Comparison of ENCODE assay signal across 17 cellular contexts in genomic region chr6:42250509-42250908, GRCh38.
"Had no signal": no experiment of that assay in that cellular context is flagged by ENCODE, and none has a peak within 500 bp of the region (broad histone marks: within the 10 kb centered on the region; RNA-seq: fewer than 3 reads in every experiment).

No MANE protein-coding gene starts in this region.

- DNase-seq: activated CD4-positive, alpha-beta T cell treated with anti-CD3 and anti-CD28 coated beads, Interleukin-2, amount 50 U/mL, for 48 hours; activated CD4-positive, CD25-positive, alpha-beta regulatory T cell treated with anti-CD3 and anti-CD28 coated beads, Interleukin-2, amount 50 U/mL, for 72 hours; activated CD8-positive, alpha-beta memory T cell treated with anti-CD3 and anti-CD28 coated beads, Interleukin-2, amount 10 ng/mL, durations not matched to agents 7 days and 5 days; activated naive CD4-positive, alpha-beta T cell; activated naive CD8-positive, alpha-beta T cell treated with anti-CD3 and anti-CD28 coated beads, Interleukin-2, amount 50 U/mL, for 24 hours; activated T-cell treated with anti-CD3 and anti-CD28 coated beads, Interleukin-2, amount 50 U/mL, for 48 hours; effector CD8-positive, alpha-beta T cell; heart left ventricle; naive B cell; stimulated activated CD4-positive, alpha-beta T cell treated with anti-CD3 and anti-CD28 coated beads, Interleukin-2, amount 100 ng/mL, for 24 hours; stimulated activated naive B cell treated with anti-CD40 and anti-IgM and Interleukin-4, amounts not matched to agents 10 μg/mL and 1 μg/mL and 100 μg/mL, for 72 hours; substantia nigra; transverse colon had no signal

- H3K4me1 ChIP-seq: ascending aorta had no signal

- H3K27me3 ChIP-seq: ascending aorta, heart left ventricle, transverse colon had no signal

- FAIRE-seq: colon, frontal cortex had no signal

- H3K4me3 ChIP-seq: ascending aorta, heart left ventricle, transverse colon had no signal

- ATAC-seq: activated CD8-positive, alpha-beta memory T cell treated with anti-CD3 and anti-CD28 coated beads, Interleukin-2, amount 10 ng/mL, durations not matched to agents 7 days and 5 days; activated naive CD8-positive, alpha-beta T cell treated with anti-CD3 and anti-CD28 coated beads, Interleukin-2, amount 50 U/mL, for 24 hours; heart left ventricle; sciatic nerve; stimulated activated naive B cell treated with anti-CD40 and anti-IgM and Interleukin-4, amounts not matched to agents 10 μg/mL and 1 μg/mL and 100 μg/mL, for 72 hours had no signal

- H3K27ac ChIP-seq: ascending aorta, transverse colon had no signal

- H3K9me3 ChIP-seq: ascending aorta, heart left ventricle, transverse colon had no signal
